In genomic region chr1:47787560-47787959, GRCh38 we compare ENCODE assay signal across 8 cellular contexts.
"Had no signal": no experiment of that assay in that cellular context is flagged by ENCODE, and none has a peak within 500 bp of the region (broad histone marks: within the 10 kb centered on the region; RNA-seq: fewer than 3 reads in every experiment).

No MANE protein-coding gene starts in this region.

- DNase-seq: GM23248, GOT3, H7, IMR-90, KBM-7 had no signal

- H3K9ac ChIP-seq: GM23248, KMS-11 had no signal

- H2AFZ ChIP-seq: GM23248 had no signal

- H3K4me3 ChIP-seq: GM23248, HAP-1 had no signal

- ATAC-seq: HCT116 had no signal

- H3K36me3 ChIP-seq: HAP-1 had no signal

- H3K9me3 ChIP-seq: HAP-1 had no signal

- H3K4me2 ChIP-seq: KMS-11 had no signal

- H3K27ac ChIP-seq: GM23248, KMS-11 had no signal

- H3K4me1 ChIP-seq: HAP-1 had no signal
